8 cellular contexts compared by ENCODE assay signal in the genomic region with DNA sequence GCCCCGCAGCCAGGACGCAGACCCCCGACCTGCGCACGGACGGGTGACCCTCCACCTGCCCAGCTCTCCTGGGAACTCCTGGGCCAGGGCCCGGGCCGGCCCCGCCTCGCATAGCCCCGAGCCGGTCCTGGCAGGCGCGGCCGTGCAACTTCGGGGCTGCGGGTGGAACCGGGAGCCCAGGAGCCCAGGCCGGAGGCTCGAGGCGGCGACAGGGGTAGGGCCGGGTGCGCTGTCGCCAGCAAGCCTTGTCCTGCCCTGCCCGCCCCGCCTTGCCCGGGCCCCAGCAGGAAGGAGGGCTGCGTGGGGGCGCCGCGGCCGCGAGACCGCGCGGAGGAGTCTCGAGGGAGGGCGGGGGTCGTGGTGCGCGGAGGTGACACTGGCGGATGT. TPM values are rescaled to one million over a fixed set of nuclear protein-coding genes. Genes with fewer than 3 reads are reported as not detected.
DNase-seq lines count a peak whose midpoint lies in the region; ATAC-seq and TF ChIP-seq lines count a peak whose summit lies in the region.

No MANE protein-coding gene starts in this region.

- peak overlapping the region; percentile 62 for H3K27ac Mint-ChIP-seq in activated CD4-positive, alpha-beta T cell treated with anti-CD3 and anti-CD28 coated beads, Interleukin-2, amount 10 ng/mL, durations not matched to agents 24 days and 14 days

- TF ChIP-seq POLR2A in ovary (IDR thresholded peaks at IDR 0.05), result no peak

- TF ChIP-seq EP300 in ovary (IDR thresholded peaks at IDR 0.05), result no peak

- POLR2A ChIA-PET in PC-3 (lab: Charles Lee; ENCODE audit: unreplicated experiment), result no interaction called here

- 0% methylated on average over 13 to 43 of the region's 43 CpGs for WGBS in ovary, 3 donors

- H3K4me3 ChIP-seq in PC-3 (ENCODE audit: low read length) (peak overlapping the region; percentile 94), fibroblast of lung (replicated peaks in 1 of 4; ENCODE audit: control extremely low read depth in 1 of 4, insufficient read depth in 1 of 4, low read depth in 3 of 4, low read length in 4 of 4) (peak overlapping the region; percentile 58 to 80 (median 80)), ovary (peak overlapping the region; percentile 96)

- no peaks in the 10 kb centered on the region; the same call in none of the 2 replicates for H3K36me3 ChIP-seq in PC-3 (ENCODE audit: low read depth, low read length)
- H3K36me3 ChIP-seq in fibroblast of lung (ENCODE audit: control insufficient read depth, insufficient read depth, low read length), result no peaks in the 10 kb centered on the region
- H3K36me3 ChIP-seq in ovary, result no peaks in the 10 kb centered on the region

- no peaks in the 10 kb centered on the region for H4K20me1 ChIP-seq in PC-3 (ENCODE audit: low read length)
- H4K20me1 ChIP-seq in fibroblast of lung (ENCODE audit: control insufficient read depth, extremely low read depth, insufficient read depth, low read length), result no peaks in the 10 kb centered on the region

- H3K9me3 Mint-ChIP-seq in activated CD4-positive, alpha-beta T cell treated with anti-CD3 and anti-CD28 coated beads, Interleukin-2, amount 10 ng/mL, durations not matched to agents 24 days and 14 days, result peaks cover 7% of the 10 kb centered on the region

- peaks cover 18% of the 10 kb centered on the region for H3K36me3 Mint-ChIP-seq in activated CD4-positive, alpha-beta T cell treated with anti-CD3 and anti-CD28 coated beads, Interleukin-2, amount 10 ng/mL, durations not matched to agents 24 days and 14 days (ENCODE audit: low read depth)

- H3F3A ChIP-seq in PC-3 (ENCODE audit: low read length, unreplicated experiment), result no peaks in the 10 kb centered on the region

- no peak for DNase-seq in activated CD4-positive, alpha-beta T cell treated with anti-CD3 and anti-CD28 coated beads, Interleukin-2, amount 10 ng/mL, durations not matched to agents 24 days and 14 days
- DNase-seq in activated CD4-positive, alpha-beta T cell treated with anti-CD3 and anti-CD28 coated beads for 1 hour, result no peak
- DNase-seq in PC-3, result no peak
- no peak for DNase-seq in fibroblast of lung (ENCODE audit: low read depth in 2 of 2)
- DNase-seq in ovary, result no peak
- DNase-seq in KG1 (lab: John Stamatoyannopoulos, UW), result no peak
- DNase-seq in cerebellar nuclear complex (lab: John Stamatoyannopoulos, UW), result no peak
- DNase-seq in stimulated activated CD4-positive, alpha-beta T cell treated with anti-CD3 and anti-CD28 coated beads, Interleukin-4, amount 100 ng/mL, for 24 hours, result no peak

- H3K79me2 ChIP-seq in PC-3 (ENCODE audit: low read length) (peaks cover 27% of the 10 kb centered on the region), fibroblast of lung (ENCODE audit: control insufficient read depth, insufficient read depth, low read length) (no peaks in the 10 kb centered on the region)

- H3K4me1 Mint-ChIP-seq in activated CD4-positive, alpha-beta T cell treated with anti-CD3 and anti-CD28 coated beads, Interleukin-2, amount 10 ng/mL, durations not matched to agents 24 days and 14 days, result peaks cover 16% of the 10 kb centered on the region

- CTCF ChIA-PET in PC-3 (lab: Charles Lee), result no interaction called here

- H2AFZ ChIP-seq in PC-3 (ENCODE audit: low read length), result peak overlapping the region; percentile 86
- peak overlapping the region; percentile 90 for H2AFZ ChIP-seq in fibroblast of lung (ENCODE audit: low read length)

- no TSS peak for BruUV-seq in PC-3 (replicated peaks; lab: Mats Ljungman, UMichigan)

- intact Hi-C loops in activated CD4-positive, alpha-beta T cell treated with anti-CD3 and anti-CD28 coated beads, Interleukin-2, amount 10 ng/mL, durations not matched to agents 24 days and 14 days (cut with micrococcal nuclease), result loop anchor here (1.0 to 2.0 kb wide), 2 partner anchors 11 to 34 kb away; a partner anchor contains a TSS
- intact Hi-C loops in PC-3 (cut with micrococcal nuclease) (no loop called here), ovary (cut with DNase I) (no loop called here)

- no peaks in the 10 kb centered on the region for H3K27me3 ChIP-seq in PC-3 (ENCODE audit: low read length)
- peaks cover 12% of the 10 kb centered on the region for H3K27me3 ChIP-seq in fibroblast of lung (ENCODE audit: control insufficient read depth, insufficient read depth, low read length)
- no peaks in the 10 kb centered on the region for H3K27me3 ChIP-seq in ovary

- peaks cover 7% of the 10 kb centered on the region for H3K27me3 Mint-ChIP-seq in activated CD4-positive, alpha-beta T cell treated with anti-CD3 and anti-CD28 coated beads, Interleukin-2, amount 10 ng/mL, durations not matched to agents 24 days and 14 days

- no peaks in the 10 kb centered on the region for H3K9me2 ChIP-seq in PC-3 (replicated peaks; ENCODE audit: low read length)

- H3K9me3 ChIP-seq in PC-3 (ENCODE audit: low read length), result no peaks in the 10 kb centered on the region
- peaks cover 1% of the 10 kb centered on the region for H3K9me3 ChIP-seq in fibroblast of lung (ENCODE audit: control insufficient read depth, insufficient read depth, low read depth, low read length)
- H3K9me3 ChIP-seq in ovary, result no peaks in the 10 kb centered on the region

- TF ChIP-seq CTCF in PC-3 (conservative IDR thresholded peaks at IDR 0.05; ENCODE audit: low read depth, low read length) (no peak), fibroblast of lung (conservative IDR thresholded peaks at IDR 0.05 in 1 of 2, IDR thresholded peaks at IDR 0.05 in 1 of 2; ENCODE audit: low read depth in 1 of 2, low read length in 2 of 2) (no peak), ovary (IDR thresholded peaks at IDR 0.05) (no peak)

- peak overlapping the region; percentile 80 for H3K4me3 Mint-ChIP-seq in activated CD4-positive, alpha-beta T cell treated with anti-CD3 and anti-CD28 coated beads, Interleukin-2, amount 10 ng/mL, durations not matched to agents 24 days and 14 days

- peaks cover 6% of the 10 kb centered on the region for H3K4me1 ChIP-seq in PC-3 (ENCODE audit: insufficient read depth, low read length)
- H3K4me1 ChIP-seq in fibroblast of lung (ENCODE audit: control insufficient read depth, extremely low read depth, insufficient read depth, low read length), result peaks cover 2% of the 10 kb centered on the region
- peaks cover 10% of the 10 kb centered on the region for H3K4me1 ChIP-seq in ovary (ENCODE audit: insufficient read depth)

- peak overlapping the region; percentile 43; the same call in 1 of the 2 replicates for H3K27ac ChIP-seq in PC-3 (ENCODE audit: low read length)
- peak overlapping the region; percentile 74 for H3K27ac ChIP-seq in fibroblast of lung (ENCODE audit: insufficient read depth, low read length)
- peak overlapping the region in 1 of 2 donors; percentile 37 for H3K27ac ChIP-seq in ovary

- H3K9ac ChIP-seq in PC-3 (ENCODE audit: low read length) (peak overlapping the region; percentile 96), fibroblast of lung (ENCODE audit: insufficient read depth, low read length) (peak overlapping the region; percentile 83)

- H3K4me2 ChIP-seq in PC-3 (ENCODE audit: low read length), result peak overlapping the region; percentile 91
- H3K4me2 ChIP-seq in fibroblast of lung (ENCODE audit: extremely low read depth, insufficient read depth, low read length), result peak overlapping the region; percentile 90

- ATAC-seq in PC-3, result peak; percentile 39

RNA-seq across cellular contexts. Expression of a gene that starts 0.4 kb away (rescaled TPM):
- total RNA-seq in activated CD4-positive, alpha-beta T cell treated with anti-CD3 and anti-CD28 coated beads, Interleukin-2, amount 10 ng/mL, durations not matched to agents 24 days and 14 days, result 10.4 and 11.9 TPM in 2 replicates
- total RNA-seq in PC-3 (2014; rRNA removed) (12.9 and 13.5 TPM in 2 replicates), fibroblast of lung (10.0 and 12.6 TPM in 2 replicates), ovary (10 to 100 TPM; 18.7 to 31.9 (median 23.8) TPM)
- polyA plus RNA-seq in fibroblast of lung (8.9 and 12.3 TPM in 2 replicates), ovary (10 to 100 TPM in 1 of 2 donors, 1 to 10 TPM in 1; 7.8 to 17.8 TPM)
- 10.1 and 12.4 TPM in 2 replicates for polyA plus RNA-seq in fibroblast of lung (2012)
- 53.1 and 54.5 TPM in 2 replicates for polyA minus RNA-seq in fibroblast of lung (ENCODE audit: low replicate concordance)

RNA-seq across cellular contexts. Expression of a gene that starts 11.2 kb away (rescaled TPM):
- total RNA-seq in activated CD4-positive, alpha-beta T cell treated with anti-CD3 and anti-CD28 coated beads, Interleukin-2, amount 10 ng/mL, durations not matched to agents 24 days and 14 days, result 0.77 and 0.92 TPM in 2 replicates
- total RNA-seq in PC-3 (2014; rRNA removed) (0.47 and 0.92 TPM in 2 replicates), fibroblast of lung (under 0.01 TPM in 1 of 2 replicates, not detected in the other), ovary (under 1 TPM; 0.08 to 0.48 (median 0.32) TPM)
- polyA plus RNA-seq in fibroblast of lung (0.03 TPM in 1 of 2 replicates, not detected in the other), ovary (under 1 TPM; 0.25 to 0.52 TPM)
- 0.07 TPM in 1 of 2 replicates, not detected in the other for polyA plus RNA-seq in fibroblast of lung (2012)
- not detected in 2 replicates for polyA minus RNA-seq in fibroblast of lung (ENCODE audit: low replicate concordance)
